ENCODE assay signal across 11 cellular contexts in genomic region chr9:76866689-76867088, GRCh38. TPM values are rescaled to one million over a fixed set of nuclear protein-coding genes. Genes with fewer than 3 reads are reported as not detected.
DNase-seq lines count a peak whose midpoint lies in the region; TF ChIP-seq lines count a peak whose summit lies in the region.
"Had no signal": no experiment of that assay in that cellular context is flagged by ENCODE, and none has a peak within 500 bp of the region (broad histone marks: within the 10 kb centered on the region; RNA-seq: fewer than 3 reads in every experiment).

No MANE protein-coding gene starts in this region.

- no peaks in the 10 kb centered on the region for H3K36me3 Mint-ChIP-seq in Caco-2 (ENCODE audit: insufficient read depth, unreplicated experiment)
- no peaks in the 10 kb centered on the region for H3K36me3 Mint-ChIP-seq in neural progenitor cell

- no peak for TF ChIP-seq POLR2A in ovary (IDR thresholded peaks at IDR 0.05)

- H3K4me2 ChIP-seq in neural progenitor cell, result peak overlapping the region; percentile 18

- no peaks in the 10 kb centered on the region for H3K36me3 ChIP-seq in Caco-2 (ENCODE audit: control insufficient read depth, insufficient read depth, low read length)
- no peaks in the 10 kb centered on the region for H3K36me3 ChIP-seq in neural progenitor cell
- H3K36me3 ChIP-seq in ovary, result no peaks in the 10 kb centered on the region

- H3K4me3 ChIP-seq in Caco-2 (ENCODE audit: low read depth, low read length) (no peak overlapping the region), epithelial cell of esophagus (ENCODE audit: low read length) (no peak overlapping the region), neural progenitor cell (no peak overlapping the region), ovary (no peak overlapping the region)

- no peaks in the 10 kb centered on the region for H4K20me1 ChIP-seq in neural progenitor cell (ENCODE audit: low read depth)

- TF ChIP-seq CTCF in Caco-2 (IDR thresholded peaks at IDR 0.05; ENCODE audit: insufficient read depth in 1 of 2, low read depth in 1 of 2, low read length in 1 of 2, severe bottlenecking in 1 of 2, unreplicated experiment in 1 of 2) (no peak), epithelial cell of esophagus (IDR thresholded peaks at IDR 0.05; ENCODE audit: insufficient read depth, low read depth, low read length, missing control alignments) (no peak), neural progenitor cell (IDR thresholded peaks at IDR 0.05) (no peak), ovary (IDR thresholded peaks at IDR 0.05) (no peak)

- no peak overlapping the region for H3K27ac Mint-ChIP-seq in Caco-2 (ENCODE audit: unreplicated experiment)
- H3K27ac Mint-ChIP-seq in neural progenitor cell, result peak overlapping the region; percentile 52
- H3K27ac Mint-ChIP-seq: activated T-helper 2 cell treated with anti-CD3 and anti-CD28 coated beads, Interferon-gamma antibody, Interleukin-2, Interleukin-4, amounts not matched to agents 10 μg/mL and 5 μg/mL and 100 μg/mL, durations not matched to agents 14 hours and 24 hours and 36 hours had no signal

- CTCF ChIA-PET in Caco-2 (lab: Charles Lee), result no interaction called here

- no peaks in the 10 kb centered on the region for H3K4me1 ChIP-seq in Caco-2
- H3K4me1 ChIP-seq in neural progenitor cell, result peaks cover 41% of the 10 kb centered on the region
- peaks cover 2% of the 10 kb centered on the region for H3K4me1 ChIP-seq in ovary (ENCODE audit: insufficient read depth)

- H3K27ac ChIP-seq in neural progenitor cell (no peak overlapping the region), ovary (no peak overlapping the region)

- H3K9me3 Mint-ChIP-seq in Caco-2 (ENCODE audit: unreplicated experiment) (no peaks in the 10 kb centered on the region), neural progenitor cell (peaks cover 2% of the 10 kb centered on the region)
- H3K9me3 Mint-ChIP-seq: activated T-helper 2 cell treated with anti-CD3 and anti-CD28 coated beads, Interferon-gamma antibody, Interleukin-2, Interleukin-4, amounts not matched to agents 10 μg/mL and 5 μg/mL and 100 μg/mL, durations not matched to agents 14 hours and 24 hours and 36 hours had no signal

- WGBS in ovary, 3 donors, result 29 to 40% (median 32%) methylated on average over 7 of the region's 7 CpGs

- peak overlapping the region; percentile 23 for H3K4me3 Mint-ChIP-seq in Caco-2 (ENCODE audit: unreplicated experiment)
- no peak overlapping the region for H3K4me3 Mint-ChIP-seq in neural progenitor cell

- no peaks in the 10 kb centered on the region for H3K27me3 Mint-ChIP-seq in Caco-2 (ENCODE audit: insufficient read depth, unreplicated experiment)
- peaks cover 3% of the 10 kb centered on the region for H3K27me3 Mint-ChIP-seq in neural progenitor cell (ENCODE audit: insufficient read depth, low read depth)

- POLR2A ChIA-PET in Caco-2 (lab: Charles Lee), result no interaction called here

- H3F3A ChIP-seq in neural progenitor cell (ENCODE audit: low read depth), result peaks cover 19% of the 10 kb centered on the region

- intact Hi-C loops in Caco-2 (cut with micrococcal nuclease; ENCODE audit: unreplicated experiment), result no loop called here
- intact Hi-C loops in ovary (cut with DNase I), result no loop called here

- H3K9me3 ChIP-seq in Caco-2, result no peaks in the 10 kb centered on the region
- no peaks in the 10 kb centered on the region for H3K9me3 ChIP-seq in neural progenitor cell (ENCODE audit: low read depth)
- no peaks in the 10 kb centered on the region for H3K9me3 ChIP-seq in ovary

- H3K4me1 Mint-ChIP-seq in Caco-2 (ENCODE audit: low read depth, unreplicated experiment) (peaks cover 7% of the 10 kb centered on the region), neural progenitor cell (peaks cover 61% of the 10 kb centered on the region)

- no peak for TF ChIP-seq EP300 in ovary (IDR thresholded peaks at IDR 0.05)

- no peaks in the 10 kb centered on the region for H3K79me2 ChIP-seq in neural progenitor cell (ENCODE audit: low read depth)

- H2AFZ ChIP-seq in neural progenitor cell (replicated peaks), result peak overlapping the region; percentile 94

- BruUV-seq in Caco-2 (replicated peaks; lab: Mats Ljungman, UMichigan), result no TSS peak

- H3K9ac ChIP-seq in neural progenitor cell, result no peak overlapping the region

- H3K27me3 ChIP-seq in Caco-2 (replicated peaks; ENCODE audit: control insufficient read depth, insufficient read depth, low read length) (no peaks in the 10 kb centered on the region), neural progenitor cell (no peaks in the 10 kb centered on the region), ovary (no peaks in the 10 kb centered on the region)

- DNase-seq in Caco-2 (peak; percentile 1 to 22), NCI-H226 (peak; percentile 91), epithelial cell of esophagus (ENCODE audit: low read depth) (peak; percentile 76), neural progenitor cell (ENCODE audit: low spot score) (no peak), ovary (no peak), OCI-M1 (lab: John Stamatoyannopoulos, UW) (no peak), NCI-H526 treated with DMSO at 0.1 percent for 48 hours (lab: John Stamatoyannopoulos, UW) (no peak)
- DNase-seq in stimulated activated naive CD4-positive, alpha-beta T cell treated with Interleukin-2 at 50 U/mL for 16 hours (lab: John Stamatoyannopoulos, UW), result no peak
- DNase-seq: erythroblast, NCI-H1417 treated with DMSO at 0.1 percent for 48 hours had no signal

RNA-seq across cellular contexts. Expression of gene PRUNE2, which starts 39.2 kb away (rescaled TPM):
- 3.5 and 3.7 TPM in 2 replicates for total RNA-seq in Caco-2 (2022)
- 18.4 and 28.2 TPM in 2 replicates for total RNA-seq in neural progenitor cell (ENCODE audit: low replicate concordance)
- 10 to 100 TPM in 5 of 7 donors, 1 to 10 TPM in 2; 2.5 to 45.8 (median 13.7) TPM for total RNA-seq in ovary
- polyA plus RNA-seq in ovary, result 10 to 100 TPM in 1 of 2 donors, 1 to 10 TPM in 1; 3.3 to 35.5 TPM

Comparison
In these comparisons a context has a peak if more than half of its experiments do, and no peak if none do; other contexts are left out.
1. DNase-seq: peak in Caco-2 (2 of 2), NCI-H226 (single experiment) and epithelial cell of esophagus (single experiment); none in neural progenitor cell (single experiment), ovary (0 of 5), stimulated activated naive CD4-positive, alpha-beta T cell treated with Interleukin-2 at 50 U/mL for 16 hours (single experiment), OCI-M1 (single experiment) and NCI-H526 treated with DMSO at 0.1 percent for 48 hours (single experiment).